Comparison of ENCODE assay signal across 8 cellular contexts in the genomic region with DNA sequence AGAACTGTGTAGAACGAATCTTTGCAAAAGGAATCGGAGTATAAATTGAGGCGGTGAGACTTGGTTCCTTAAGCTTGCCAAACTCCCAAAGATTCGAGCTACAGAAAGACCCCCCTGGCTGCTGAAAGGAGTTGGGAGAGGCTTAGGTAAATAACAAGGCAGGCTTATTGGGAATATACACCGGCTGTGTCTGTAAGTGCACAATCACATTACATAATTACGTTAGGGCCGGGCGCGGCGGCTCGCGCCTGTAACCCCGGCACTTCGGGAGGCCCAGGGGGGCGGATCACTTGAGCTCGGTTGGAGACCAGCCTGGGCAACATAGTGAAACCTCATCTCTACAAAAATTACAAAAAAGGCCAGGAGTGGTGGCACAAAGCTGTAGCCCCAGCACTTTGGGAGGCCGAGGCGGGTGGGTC. TPM values are rescaled to one million over a fixed set of nuclear protein-coding genes. Genes with fewer than 3 reads are reported as not detected.
A peak's percentile ranks its signal among the peaks of the same experiment; 100 is the strongest.
DNase-seq lines count a peak whose midpoint lies in the region; ATAC-seq and TF ChIP-seq lines count a peak whose summit lies in the region.

No MANE protein-coding gene starts in this region.

- no peaks in the 10 kb centered on the region for H3K27me3 ChIP-seq in Panc1 (ENCODE audit: control insufficient read depth, insufficient read depth, low read length)

- POLR2A ChIA-PET in Panc1 (lab: Charles Lee) = no interaction called here

- peaks cover 9 to 22% of the 10 kb centered on the region in 2 donors for H3K27me3 Mint-ChIP-seq in effector memory CD8-positive, alpha-beta T cell
- peaks cover 18% of the 10 kb centered on the region for H3K27me3 Mint-ChIP-seq in nephron (ENCODE audit: low read depth)

- peak overlapping the region; percentile 43 to 65 for H3K4me3 ChIP-seq in Panc1 (ENCODE audit: low read depth in 2 of 2, low read length in 2 of 2)

- CTCF ChIA-PET in Panc1 (lab: Charles Lee) = no interaction called here

- in situ Hi-C loops in Panc1 (cut with HindIII; ENCODE audit: low pct_unique_long_range_greater_than_20kb, low sequenced_read_pairs) = no loop called here

- peak overlapping the region; percentile 80 for H3K4me3 Mint-ChIP-seq in effector memory CD8-positive, alpha-beta T cell
- peak overlapping the region; percentile 84 to 94 (median 88) for H3K4me3 Mint-ChIP-seq in nephron

- H3K9me3 ChIP-seq in Panc1 (ENCODE audit: control insufficient read depth, insufficient read depth, low read depth, low read length) = no peaks in the 10 kb centered on the region

- H3K27ac ChIP-seq in Panc1 (ENCODE audit: low read length) = peak overlapping the region; percentile 83

- H3K9me3 Mint-ChIP-seq in effector memory CD8-positive, alpha-beta T cell = no peaks in the 10 kb centered on the region
- H3K9me3 Mint-ChIP-seq in nephron = no peaks in the 10 kb centered on the region

- peaks cover 11 to 21% of the 10 kb centered on the region in 2 donors for H3K4me1 Mint-ChIP-seq in effector memory CD8-positive, alpha-beta T cell (ENCODE audit: low read depth in 2 of 2)
- H3K4me1 Mint-ChIP-seq in nephron = peaks cover 15% of the 10 kb centered on the region

- TF ChIP-seq CTCF in Panc1 (IDR thresholded peaks at IDR 0.05) = no peak
- no peak for TF ChIP-seq CTCF in nephron (IDR thresholded peaks at IDR 0.05; ENCODE audit: unreplicated experiment in 3 of 3)

- no TSS peak for BruUV-seq in Panc1 (replicated peaks; lab: Mats Ljungman, UMichigan)

- intact Hi-C loops in Right ventricle myocardium inferior (cut with DNase I) (loop anchor here (5.0 kb wide), 1 partner anchor 91 kb away; no protein-coding TSS in a partner anchor), cardiac septum (cut with DNase I) (loop anchor here (2.0 kb wide), 1 partner anchor 89 kb away; no protein-coding TSS in a partner anchor), Panc1 (cut with micrococcal nuclease; ENCODE audit: unreplicated experiment) (no loop called here)

- H3K36me3 Mint-ChIP-seq in effector memory CD8-positive, alpha-beta T cell (ENCODE audit: insufficient read depth) = peaks cover 16% of the 10 kb centered on the region
- H3K36me3 Mint-ChIP-seq in nephron (ENCODE audit: low read depth) = no peaks in the 10 kb centered on the region

- ATAC-seq in Right ventricle myocardium inferior (peak; percentile 35), Panc1 (peak; percentile 52), GM18861 (IDR thresholded peaks at IDR 0.05; ENCODE audit: unreplicated experiment) (no peak), GM18868 (IDR thresholded peaks at IDR 0.05; ENCODE audit: unreplicated experiment) (no peak)
- peak; percentile 16 for ATAC-seq in effector memory CD8-positive, alpha-beta T cell (replicated peaks)

- H3K27ac Mint-ChIP-seq in effector memory CD8-positive, alpha-beta T cell = peak overlapping the region; percentile 29 to 64
- peak overlapping the region; percentile 50 to 60 (median 53) for H3K27ac Mint-ChIP-seq in nephron

- no peak for DNase-seq in Right ventricle myocardium inferior (ENCODE audit: missing footprints)
- DNase-seq in cardiac septum (ENCODE audit: low spot score) = no peak
- DNase-seq in Panc1 (ENCODE audit: low read depth, low spot score) = no peak
- DNase-seq in effector memory CD8-positive, alpha-beta T cell = no peak
- no peak for DNase-seq in HuH-7.5 (ENCODE audit: low spot score)

- H3K36me3 ChIP-seq in Panc1 (ENCODE audit: control insufficient read depth, insufficient read depth, low read length) = no peaks in the 10 kb centered on the region

- H3K4me1 ChIP-seq in Panc1 (ENCODE audit: control insufficient read depth, insufficient read depth, low read length) = peaks cover 12% of the 10 kb centered on the region

RNA-seq across cellular contexts. Expression of a gene that starts 12.2 kb away (rescaled TPM):
- 27.7 TPM for total RNA-seq in Right ventricle myocardium inferior
- total RNA-seq in cardiac septum = 31.1 TPM
- total RNA-seq in Panc1 (2021; ENCODE audit: unreplicated experiment) = 41.8 TPM
- 49.5 TPM for polyA plus RNA-seq in Panc1 (2012; ENCODE audit: insufficient read length)

RNA-seq across cellular contexts. Expression of a gene that starts 16.6 kb away (rescaled TPM):
- not detected for total RNA-seq in Right ventricle myocardium inferior
- total RNA-seq in cardiac septum = 0.54 TPM
- total RNA-seq in Panc1 (2021; ENCODE audit: unreplicated experiment) = 3.6 TPM
- polyA plus RNA-seq in Panc1 (2012; ENCODE audit: insufficient read length) = 3.2 TPM

Comparison
In these comparisons a context has a peak if more than half of its experiments do, and no peak if none do; other contexts are left out.
1. ATAC-seq: peak in Right ventricle myocardium inferior (single experiment), Panc1 (single experiment) and effector memory CD8-positive, alpha-beta T cell (single experiment); none in GM18861 (single experiment) and GM18868 (single experiment).